Comparison of ENCODE assay signal across 1 cellular context in the genomic region with DNA sequence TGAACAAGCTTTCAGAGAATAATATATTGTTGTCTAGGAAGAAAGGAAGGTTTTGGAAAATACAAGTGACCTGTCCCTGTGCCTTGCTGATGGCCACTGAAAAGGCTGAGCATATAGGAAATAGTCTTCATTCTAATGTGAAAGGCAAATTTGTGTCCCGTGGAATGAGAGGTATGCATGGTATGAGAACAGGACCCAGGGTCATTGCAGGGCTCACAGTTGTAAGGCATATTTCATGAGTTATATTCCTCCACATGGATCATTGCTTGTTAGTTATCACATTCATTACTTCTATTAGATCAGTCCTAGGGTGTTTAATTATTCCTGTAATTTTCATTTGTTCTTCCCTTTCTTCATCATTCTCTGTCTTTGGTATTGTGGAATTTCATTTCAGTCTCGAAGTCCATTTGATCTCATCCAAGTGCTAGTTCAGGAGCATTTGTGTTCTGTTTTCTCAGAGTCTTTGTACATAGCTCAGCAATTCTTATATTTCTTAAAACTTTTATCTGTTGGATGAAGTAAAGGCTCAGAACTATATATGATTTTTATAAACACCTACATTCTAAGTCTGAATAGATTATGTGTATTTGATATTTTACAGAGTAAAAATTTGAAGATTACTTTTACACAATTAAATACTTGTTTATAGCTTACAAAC.
TF ChIP-seq lines count a peak whose summit lies in the region.

No MANE protein-coding gene starts in this region.

TF ChIP-seq in endothelial cell of umbilical vein, 7 proteins besides CTCF, POLR2A, EP300 and RAD21:
- no peak for TF ChIP-seq MYC (IDR thresholded peaks at IDR 0.05; ENCODE audit: low read depth, low read length)
- no peak for TF ChIP-seq JUN (IDR thresholded peaks at IDR 0.05; ENCODE audit: borderline replicate concordance, insufficient read depth, insufficient read length, low read depth)
- TF ChIP-seq FOS (IDR thresholded peaks at IDR 0.05; ENCODE audit: borderline replicate concordance, insufficient read depth, low read length), result no peak
- no peak for TF ChIP-seq POLR2AphosphoS5 (IDR thresholded peaks at IDR 0.05; ENCODE audit: insufficient read depth, low read depth, low read length)
- no peak for TF ChIP-seq GATA2 (IDR thresholded peaks at IDR 0.05; ENCODE audit: insufficient read depth, insufficient read length, low read depth, low read length)
- TF ChIP-seq MAX (IDR thresholded peaks at IDR 0.05; ENCODE audit: insufficient read depth, insufficient read length), result no peak
- TF ChIP-seq EZH2 (IDR thresholded peaks at IDR 0.05; ENCODE audit: borderline replicate concordance, low read depth, low read length, severe bottlenecking), result no peak
